Comparison of ENCODE assay signal across 26 cellular contexts in genomic region chr20:1793821-1794220, GRCh38.
DNase-seq lines count a peak whose midpoint lies in the region; ATAC-seq, FAIRE-seq and TF ChIP-seq lines count a peak whose summit lies in the region.
"Had no signal": no experiment of that assay in that cellular context is flagged by ENCODE, and none has a peak within 500 bp of the region (broad histone marks: within the 10 kb centered on the region; RNA-seq: fewer than 3 reads in every experiment).

No MANE protein-coding gene starts in this region.

- peak; percentile 12 for FAIRE-seq in endothelial cell of umbilical vein (lab: Jason Lieb, UNC)
- FAIRE-seq: A204.1, GM12878, GM12892, GM18507, GM19239 had no signal

- no peaks in the 10 kb centered on the region for H3K79me1 ChIP-seq in IMR-90 (ENCODE audit: low read depth in 1 of 2, low read length in 2 of 2)

- no CpG with 5 or more reads among the region's 2 CpGs for WGBS in IMR-90 (ENCODE audit: extremely low coverage in 2 of 2, insufficient read length in 1 of 2), 2 experiments

- peaks cover 25% of the 10 kb centered on the region for H3K27me3 ChIP-seq in IMR-90 (ENCODE audit: control insufficient read depth, insufficient read depth, low read length)
- H3K27me3 ChIP-seq in endothelial cell of umbilical vein (ENCODE audit: control insufficient read depth in 2 of 2, insufficient read depth in 2 of 2, low read length in 2 of 2): peaks cover 27 to 31% of the 10 kb centered on the region in 2 experiments
- H3K27me3 ChIP-seq: BE2C, BLaER1 had no signal

- H3K4me2 ChIP-seq in IMR-90 (ENCODE audit: low read depth, low read length) (no peak overlapping the region), endothelial cell of umbilical vein (ENCODE audit: insufficient read depth, low read length) (no peak overlapping the region)
- H3K4me2 ChIP-seq: BLaER1 had no signal

- no peak overlapping the region for H2BK15ac ChIP-seq in IMR-90 (ENCODE audit: low read depth, low read length)

- H3K36me3 ChIP-seq in HEK293 (ENCODE audit: control insufficient read depth in 2 of 2, insufficient read depth in 1 of 2, low read length in 2 of 2) (no peaks in the 10 kb centered on the region), IMR-90 (ENCODE audit: control insufficient read depth, insufficient read depth, low read length) (no peaks in the 10 kb centered on the region), endothelial cell of umbilical vein (ENCODE audit: control insufficient read depth in 2 of 2, extremely low read depth in 1 of 2, insufficient read depth in 2 of 2, low read length in 2 of 2) (no peaks in the 10 kb centered on the region)
- H3K36me3 ChIP-seq: BE2C, BLaER1 had no signal

- H2BK5ac ChIP-seq in IMR-90 (ENCODE audit: low read depth, low read length, poor library complexity, severe bottlenecking): no peak overlapping the region

- dilution Hi-C loops in IMR-90 (cut with HindIII; ENCODE audit: low sequenced_read_pairs, unreplicated experiment) (no loop called here), endothelial cell of umbilical vein (cut with MboI; ENCODE audit: extremely low pct_ligation_motif_present, low sequenced_read_pairs) (no loop called here)

- H2AFZ ChIP-seq in IMR-90 (replicated peaks; ENCODE audit: low read length, poor library complexity) (no peak overlapping the region), endothelial cell of umbilical vein (ENCODE audit: low read depth, low read length) (no peak overlapping the region)

- BruUV-seq in IMR-90 (replicated peaks; lab: Mats Ljungman, UMichigan) (no TSS peak), endothelial cell of umbilical vein (replicated peaks; lab: Mats Ljungman, UMichigan) (no TSS peak)

- H4K8ac ChIP-seq in IMR-90 (ENCODE audit: low read depth in 2 of 2, low read length in 2 of 2): no peak overlapping the region

- H3K56ac ChIP-seq in IMR-90 (ENCODE audit: extremely low read depth, insufficient read depth, low read length): no peak overlapping the region

- H3K18ac ChIP-seq in IMR-90 (ENCODE audit: low read depth, low read length): no peak overlapping the region

- in situ Hi-C loops in IMR-90 (cut with MboI; ENCODE audit: low sequenced_read_pairs): loop anchor here (10.0 kb wide), 2 partner anchors 171 to 381 kb away; no protein-coding TSS in a partner anchor

- H2BK20ac ChIP-seq in IMR-90 (ENCODE audit: low read depth, low read length): no peak overlapping the region

- intact Hi-C loops in IMR-90 (cut with micrococcal nuclease): no loop called here
- intact Hi-C loops in endothelial cell of umbilical vein (cut with micrococcal nuclease): loop anchor here (2.0 kb wide), 1 partner anchor 63 kb away; no protein-coding TSS in a partner anchor

- H4K91ac ChIP-seq in IMR-90 (ENCODE audit: insufficient read depth, low read depth, low read length): no peak overlapping the region

- H3K14ac ChIP-seq in IMR-90 (replicated peaks; ENCODE audit: low read depth, low read length): no peak overlapping the region

- H4K5ac ChIP-seq in IMR-90 (ENCODE audit: low read depth, low read length): no peak overlapping the region

- TF ChIP-seq POLR2A in IMR-90 (IDR thresholded peaks at IDR 0.05; ENCODE audit: low read depth, low read length): no peak
- no peak for TF ChIP-seq POLR2A in endothelial cell of umbilical vein (IDR thresholded peaks at IDR 0.05; ENCODE audit: low read depth, low read length)

- POLR2A ChIA-PET in HEK293 (lab: Yijun Ruan, JAX): no interaction called here
- POLR2A ChIA-PET in IMR-90 (lab: Charles Lee; ENCODE audit: unreplicated experiment): no interaction called here
- POLR2A ChIA-PET in endothelial cell of umbilical vein (lab: Charles Lee): no interaction called here

- no peak for ATAC-seq in IMR-90 (ENCODE audit: low read depth)
- ATAC-seq in HG03175 (IDR thresholded peaks at IDR 0.05; ENCODE audit: unreplicated experiment): no peak
- ATAC-seq: GM12878 had no signal

- no peak overlapping the region for H3K23ac ChIP-seq in IMR-90 (ENCODE audit: low read depth, low read length)

- H2BK120ac ChIP-seq in IMR-90 (ENCODE audit: low read depth, low read length): no peak overlapping the region

- no peak for DNase-seq in IMR-90
- no peak for DNase-seq in endothelial cell of umbilical vein (ENCODE audit: low read depth, low spot score)
- DNase-seq in NCI-H226: no peak
- DNase-seq: 8988T; ACHN; BE2C; C1 segment of cervical spinal cord; CD4-positive, alpha-beta memory T cell; CD4-positive, CD25-positive, alpha-beta regulatory T cell; CD8-positive, alpha-beta memory T cell; COR-L47; DMS 273 treated with DMSO at 0.1 percent for 48 hours; DMS153; DMS53; DMS79; DND-41; EL; GDM1 had no signal

- H2AK9ac ChIP-seq in IMR-90 (replicated peaks; ENCODE audit: low read depth, low read length, poor library complexity): no peak overlapping the region

- H4K20me1 ChIP-seq in IMR-90 (ENCODE audit: insufficient read depth, low read length): no peaks in the 10 kb centered on the region
- H4K20me1 ChIP-seq in endothelial cell of umbilical vein (replicated peaks; ENCODE audit: control insufficient read depth, extremely low read depth, insufficient read depth, low read length): no peaks in the 10 kb centered on the region
- H4K20me1 ChIP-seq: BLaER1 had no signal

- H2AK5ac ChIP-seq in IMR-90 (ENCODE audit: low read depth, low read length): no peak overlapping the region

- H3K4me1 ChIP-seq in HEK293 (ENCODE audit: control insufficient read depth, insufficient read depth, low read length): no peaks in the 10 kb centered on the region
- no peaks in the 10 kb centered on the region for H3K4me1 ChIP-seq in IMR-90 (ENCODE audit: control insufficient read depth, insufficient read depth, low read length)
- H3K4me1 ChIP-seq in endothelial cell of umbilical vein (ENCODE audit: control insufficient read depth, extremely low read depth, insufficient read depth, low read length): no peaks in the 10 kb centered on the region
- H3K4me1 ChIP-seq: BE2C, BLaER1 had no signal

- H3K9ac ChIP-seq in IMR-90 (ENCODE audit: low read depth, low read length) (no peak overlapping the region), endothelial cell of umbilical vein (replicated peaks; ENCODE audit: extremely low read depth, insufficient read depth, low read length) (no peak overlapping the region)
- H3K9ac ChIP-seq: BLaER1 had no signal

- CTCF ChIA-PET in HEK293 (lab: Yijun Ruan, JAX) (interaction anchor here (1.3 to 2.6 kb wide), 4 partner anchors 8 to 29 kb away, joined by 4 to 13 read pairs (median 7); no protein-coding TSS in a partner anchor), IMR-90 (lab: Yijun Ruan, JAX) (interaction anchor here (0.9 kb wide), 1 partner anchor 17 kb away, joined by 4 read pairs; no protein-coding TSS in a partner anchor), endothelial cell of umbilical vein (lab: Charles Lee) (interaction anchor here (0.8 kb wide), 1 partner anchor 17 kb away, joined by 4 read pairs; no protein-coding TSS in a partner anchor)

- TF ChIP-seq CTCF in HEK293 (tag by site-specific recombination; IDR thresholded peaks at IDR 0.05) (no peak), IMR-90 (conservative IDR thresholded peaks at IDR 0.05; ENCODE audit: low read depth, low read length) (no peak), endothelial cell of umbilical vein (IDR thresholded peaks at IDR 0.05; ENCODE audit: extremely low read depth in 1 of 2, insufficient read depth in 1 of 2, low read depth in 1 of 2, low read length in 2 of 2) (no peak)

- no peak overlapping the region for H3K4ac ChIP-seq in IMR-90 (ENCODE audit: low read depth, low read length)

- H3K9me1 ChIP-seq in IMR-90 (ENCODE audit: insufficient read depth, low read length): no peaks in the 10 kb centered on the region
- H3K9me1 ChIP-seq in endothelial cell of umbilical vein (replicated peaks; ENCODE audit: control insufficient read depth, extremely low read depth, insufficient read depth, low read length): no peaks in the 10 kb centered on the region

- H3K4me3 ChIP-seq in HEK293 (ENCODE audit: low read depth, low read length) (no peak overlapping the region), IMR-90 (ENCODE audit: insufficient read depth, low read depth, low read length) (no peak overlapping the region), endothelial cell of umbilical vein (replicated peaks in 1 of 3; ENCODE audit: insufficient read depth in 1 of 3, low read depth in 1 of 3, low read length in 3 of 3) (no peak overlapping the region)
- H3K4me3 ChIP-seq: BLaER1, GM12878 had no signal

- H3K9me3 ChIP-seq in HEK293 (ENCODE audit: control insufficient read depth, insufficient read depth, low read depth, low read length) (no peaks in the 10 kb centered on the region), IMR-90 (ENCODE audit: control insufficient read depth, insufficient read depth, low read length) (no peaks in the 10 kb centered on the region), endothelial cell of umbilical vein (replicated peaks; ENCODE audit: control insufficient read depth, insufficient read depth, low read length) (no peaks in the 10 kb centered on the region)
- H3K9me3 ChIP-seq: BE2C had no signal

- H3K27ac ChIP-seq in HEK293 (ENCODE audit: extremely low read depth, low read depth, low read length) (no peak overlapping the region), IMR-90 (ENCODE audit: insufficient read depth, low read length) (no peak overlapping the region), endothelial cell of umbilical vein (ENCODE audit: insufficient read depth, low read depth, low read length) (no peak overlapping the region)
- H3K27ac ChIP-seq: BLaER1 had no signal

- no peak for TF ChIP-seq RAD21 in IMR-90 (IDR thresholded peaks at IDR 0.05; ENCODE audit: low read length)

- H3K79me2 ChIP-seq in endothelial cell of umbilical vein (ENCODE audit: control insufficient read depth, insufficient read depth, low read length): no peaks in the 10 kb centered on the region

TF ChIP-seq in IMR-90, 13 proteins besides CTCF, POLR2A, EP300 and RAD21 (continues in another document):
- TF ChIP-seq USF2 (IDR thresholded peaks at IDR 0.05; ENCODE audit: low read depth, low read length) (no peak), CEBPB (IDR thresholded peaks at IDR 0.05; ENCODE audit: low read depth, low read length) (peak; percentile 66)

TF ChIP-seq in endothelial cell of umbilical vein, 7 proteins besides CTCF, POLR2A, EP300 and RAD21:
- TF ChIP-seq JUN (IDR thresholded peaks at IDR 0.05; ENCODE audit: borderline replicate concordance, insufficient read depth, insufficient read length, low read depth): peak; percentile 16
- no peak for TF ChIP-seq MAX (IDR thresholded peaks at IDR 0.05; ENCODE audit: insufficient read depth, insufficient read length)
